33 cellular contexts compared by ENCODE assay signal in the genomic region with DNA sequence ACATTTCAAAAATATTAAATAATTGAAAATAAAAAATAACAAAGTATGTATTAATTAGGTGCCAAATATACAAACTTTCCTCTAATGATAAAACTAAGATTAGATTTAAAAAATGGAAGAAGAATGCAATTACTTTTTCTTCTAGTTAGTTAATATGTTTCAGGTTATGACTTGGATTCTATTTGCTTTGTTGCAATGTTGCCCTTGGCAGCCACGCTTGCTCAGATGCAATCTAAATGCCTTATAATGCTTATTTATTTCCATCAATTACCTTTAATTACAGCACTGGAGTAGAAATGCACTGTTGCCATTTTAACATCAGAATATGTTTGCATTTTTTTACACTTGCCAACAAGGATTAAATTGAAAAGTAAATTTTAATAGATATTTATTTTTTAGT.
"Had no signal": no experiment of that assay in that cellular context is flagged by ENCODE, and none has a peak within 500 bp of the region (broad histone marks: within the 10 kb centered on the region; RNA-seq: fewer than 3 reads in every experiment).

No MANE protein-coding gene starts in this region.

- H3K9me3 ChIP-seq: ascending aorta, breast epithelium, esophagus muscularis mucosa, gastroesophageal sphincter had no signal

- H3K4me1 Mint-ChIP-seq: activated B cell treated with CpG ODN at 0.5 μM for 24 hours; activated CD8-positive, alpha-beta memory T cell treated with anti-CD3 and anti-CD28 coated beads, Interleukin-2, amount 10 ng/mL, durations not matched to agents 7 days and 5 days; activated naive CD4-positive, alpha-beta T cell treated with anti-CD3 and anti-CD28 coated beads, Interleukin-2, amount 10 ng/mL, durations not matched to agents 7 days and 5 days; activated naive CD8-positive, alpha-beta T cell treated with anti-CD3 and anti-CD28 coated beads, Interleukin-2, amount 10 ng/mL, durations not matched to agents 7 days and 5 days; T-helper 17 cell had no signal

- H3K4me3 ChIP-seq: ascending aorta, breast epithelium, cardiac muscle cell, coronary artery, esophagus muscularis mucosa, gastroesophageal sphincter had no signal

- H3K4me1 ChIP-seq: ascending aorta, breast epithelium, esophagus muscularis mucosa, foreskin keratinocyte, gastroesophageal sphincter had no signal

- DNase-seq: activated B cell treated with CpG ODN at 0.5 μM for 24 hours; activated CD4-positive, alpha-beta memory T cell treated with anti-CD3 and anti-CD28 coated beads for 36 hours; activated CD4-positive, alpha-beta T cell treated with anti-CD3 and anti-CD28 coated beads for 48 hours; activated CD8-positive, alpha-beta memory T cell treated with anti-CD3 and anti-CD28 coated beads, Interleukin-2, amount 10 ng/mL, durations not matched to agents 7 days and 5 days; activated CD8-positive, alpha-beta memory T cell treated with anti-CD3 and anti-CD28 coated beads, Interleukin-2, amount 50 U/mL, for 4 hours; activated CD8-positive, alpha-beta T cell treated with anti-CD3 and anti-CD28 coated beads, Interleukin-2, amount 10 ng/mL, durations not matched to agents 7 days and 5 days; activated gamma-delta T cell; activated naive CD4-positive, alpha-beta T cell; activated naive CD4-positive, alpha-beta T cell treated with anti-CD3 and anti-CD28 coated beads, Interleukin-2, amount 10 ng/mL, durations not matched to agents 7 days and 5 days; activated naive CD8-positive, alpha-beta T cell treated with anti-CD3 and anti-CD28 coated beads, Interleukin-2, amount 10 ng/mL, durations not matched to agents 7 days and 5 days; activated T-cell treated with anti-CD3 and anti-CD28 coated beads, Interleukin-2, amount 50 U/mL, for 1 hour; activated T-cell treated with anti-CD3 and anti-CD28 coated beads, Interleukin-2, amount 50 U/mL, for 48 hours; central memory CD4-positive, alpha-beta T cell; cerebellar nuclear complex; effector CD4-positive, alpha-beta T cell; effector memory CD8-positive, alpha-beta T cell; erythroblast; foreskin keratinocyte; T-helper 1 cell; T-helper 17 cell; T1000; WERI-Rb-1 had no signal

- H3K36me3 Mint-ChIP-seq: activated CD4-positive, alpha-beta memory T cell treated with anti-CD3 and anti-CD28 coated beads for 36 hours; activated CD8-positive, alpha-beta memory T cell treated with anti-CD3 and anti-CD28 coated beads, Interleukin-2, amount 10 ng/mL, durations not matched to agents 7 days and 5 days; activated naive CD4-positive, alpha-beta T cell treated with anti-CD3 and anti-CD28 coated beads, Interleukin-2, amount 10 ng/mL, durations not matched to agents 7 days and 5 days; activated naive CD4-positive, alpha-beta T cell treated with anti-CD3 and anti-CD28 coated beads, Interleukin-2, amount 50 U/mL, for 72 hours; activated naive CD8-positive, alpha-beta T cell treated with anti-CD3 and anti-CD28 coated beads, Interleukin-2, amount 10 ng/mL, durations not matched to agents 7 days and 5 days; brain had no signal

- H3K27ac ChIP-seq: ascending aorta, breast epithelium, cardiac muscle cell, coronary artery, esophagus muscularis mucosa, foreskin keratinocyte, gastroesophageal sphincter, WERI-Rb-1 had no signal

- H3K27ac Mint-ChIP-seq: activated B cell treated with CpG ODN at 0.5 μM for 24 hours; activated CD4-positive, alpha-beta memory T cell treated with anti-CD3 and anti-CD28 coated beads for 36 hours; activated CD8-positive, alpha-beta memory T cell treated with anti-CD3 and anti-CD28 coated beads, Interleukin-2, amount 10 ng/mL, durations not matched to agents 7 days and 5 days; activated CD8-positive, alpha-beta T cell treated with anti-CD3 and anti-CD28 coated beads, Interleukin-2, amount 10 ng/mL, durations not matched to agents 7 days and 5 days; activated naive CD4-positive, alpha-beta T cell treated with anti-CD3 and anti-CD28 coated beads, Interleukin-2, amount 10 ng/mL, durations not matched to agents 7 days and 5 days; activated naive CD4-positive, alpha-beta T cell treated with anti-CD3 and anti-CD28 coated beads, Interleukin-2, amount 50 U/mL, for 72 hours; activated naive CD8-positive, alpha-beta T cell treated with anti-CD3 and anti-CD28 coated beads, Interleukin-2, amount 10 ng/mL, durations not matched to agents 7 days and 5 days; brain; dendritic cell treated with granulocyte-macrophage colony-stimulating factor and Interleukin-4, amounts not matched to agents 40 ng/mL and 50 ng/mL, for 4 days; effector memory CD8-positive, alpha-beta T cell; T-helper 17 cell; T-helper 2 cell treated with Interferon-gamma antibody and Interleukin-4, amounts not matched to agents 5 μg/mL and 100 μg/mL, for 36 hours had no signal

- H3K27me3 ChIP-seq: ascending aorta, breast epithelium, cardiac muscle cell, esophagus muscularis mucosa, foreskin keratinocyte, gastroesophageal sphincter had no signal

- H3K36me3 ChIP-seq: ascending aorta, breast epithelium, cardiac muscle cell, esophagus muscularis mucosa, gastroesophageal sphincter, WERI-Rb-1 had no signal

- H3K27me3 Mint-ChIP-seq: activated B cell treated with CpG ODN at 0.5 μM for 24 hours; activated CD4-positive, alpha-beta memory T cell treated with anti-CD3 and anti-CD28 coated beads for 36 hours; activated CD8-positive, alpha-beta memory T cell treated with anti-CD3 and anti-CD28 coated beads, Interleukin-2, amount 10 ng/mL, durations not matched to agents 7 days and 5 days; activated naive CD4-positive, alpha-beta T cell treated with anti-CD3 and anti-CD28 coated beads, Interleukin-2, amount 10 ng/mL, durations not matched to agents 7 days and 5 days; activated naive CD8-positive, alpha-beta T cell treated with anti-CD3 and anti-CD28 coated beads, Interleukin-2, amount 10 ng/mL, durations not matched to agents 7 days and 5 days; brain; dendritic cell treated with granulocyte-macrophage colony-stimulating factor and Interleukin-4, amounts not matched to agents 40 ng/mL and 50 ng/mL, for 4 days; effector memory CD8-positive, alpha-beta T cell; T-helper 17 cell had no signal

- H3K9me3 Mint-ChIP-seq: activated B cell treated with CpG ODN at 0.5 μM for 24 hours; activated CD4-positive, alpha-beta memory T cell treated with anti-CD3 and anti-CD28 coated beads for 36 hours; activated naive CD4-positive, alpha-beta T cell treated with anti-CD3 and anti-CD28 coated beads, Interleukin-2, amount 10 ng/mL, durations not matched to agents 7 days and 5 days; activated naive CD4-positive, alpha-beta T cell treated with anti-CD3 and anti-CD28 coated beads, Interleukin-2, amount 50 U/mL, for 72 hours; activated naive CD8-positive, alpha-beta T cell treated with anti-CD3 and anti-CD28 coated beads, Interleukin-2, amount 10 ng/mL, durations not matched to agents 7 days and 5 days; brain; dendritic cell treated with granulocyte-macrophage colony-stimulating factor and Interleukin-4, amounts not matched to agents 40 ng/mL and 50 ng/mL, for 4 days; T-helper 2 cell treated with Interferon-gamma antibody and Interleukin-4, amounts not matched to agents 5 μg/mL and 100 μg/mL, for 36 hours had no signal

- H3K4me3 Mint-ChIP-seq: activated B cell treated with CpG ODN at 0.5 μM for 24 hours; activated CD4-positive, alpha-beta memory T cell treated with anti-CD3 and anti-CD28 coated beads for 36 hours; activated CD8-positive, alpha-beta memory T cell treated with anti-CD3 and anti-CD28 coated beads, Interleukin-2, amount 10 ng/mL, durations not matched to agents 7 days and 5 days; activated CD8-positive, alpha-beta T cell treated with anti-CD3 and anti-CD28 coated beads, Interleukin-2, amount 10 ng/mL, durations not matched to agents 7 days and 5 days; activated naive CD4-positive, alpha-beta T cell treated with anti-CD3 and anti-CD28 coated beads, Interleukin-2, amount 10 ng/mL, durations not matched to agents 7 days and 5 days; activated naive CD8-positive, alpha-beta T cell treated with anti-CD3 and anti-CD28 coated beads, Interleukin-2, amount 10 ng/mL, durations not matched to agents 7 days and 5 days; brain; dendritic cell treated with granulocyte-macrophage colony-stimulating factor and Interleukin-4, amounts not matched to agents 40 ng/mL and 50 ng/mL, for 4 days; effector memory CD8-positive, alpha-beta T cell; T-helper 17 cell; T-helper 2 cell treated with Interferon-gamma antibody and Interleukin-4, amounts not matched to agents 5 μg/mL and 100 μg/mL, for 36 hours had no signal

- ATAC-seq: activated CD4-positive, CD25-positive, alpha-beta regulatory T cell treated with anti-CD3 and anti-CD28 coated beads, Interleukin-2, amount 50 U/mL, for 24 hours; activated CD8-positive, alpha-beta memory T cell treated with anti-CD3 and anti-CD28 coated beads, Interleukin-2, amount 10 ng/mL, durations not matched to agents 7 days and 5 days; activated CD8-positive, alpha-beta T cell treated with anti-CD3 and anti-CD28 coated beads, Interleukin-2, amount 10 ng/mL, durations not matched to agents 7 days and 5 days; activated naive CD4-positive, alpha-beta T cell treated with anti-CD3 and anti-CD28 coated beads, Interleukin-2, amount 50 U/mL, for 72 hours; effector memory CD8-positive, alpha-beta T cell; foreskin keratinocyte; gastroesophageal sphincter; T-helper 17 cell had no signal
